Comparison of ENCODE assay signal across 8 cellular contexts in genomic region chr9:129550977-129551376, GRCh38.
DNase-seq lines count a peak whose midpoint lies in the region; ATAC-seq and TF ChIP-seq lines count a peak whose summit lies in the region.
"Not testable (repeated sequence)": the region's sequence is repeated elsewhere in the genome, so short reads cannot be mapped to it uniquely, and the experiment has no call there.

No MANE protein-coding gene starts in this region.

- H3K4me3 Mint-ChIP-seq in Calu3 (ENCODE audit: low read depth, unreplicated experiment) (peak overlapping the region; percentile 78), WTC11 (peak overlapping the region; percentile 78), glutamatergic neuron (ENCODE audit: unreplicated experiment) (peak overlapping the region; percentile 80), osteocyte (ENCODE audit: unreplicated experiment) (peak overlapping the region; percentile 65)
- peak overlapping the region; percentile 69 for H3K4me3 Mint-ChIP-seq in activated naive CD4-positive, alpha-beta T cell treated with anti-CD3 and anti-CD28 coated beads for 36 hours

- not testable (repeated sequence) for H3K27me3 Mint-ChIP-seq in Calu3 (ENCODE audit: unreplicated experiment); glutamatergic neuron (ENCODE audit: unreplicated experiment); osteocyte (ENCODE audit: unreplicated experiment)
- peaks cover 46% of the 10 kb centered on the region for H3K27me3 Mint-ChIP-seq in WTC11 (ENCODE audit: low read depth)
- H3K27me3 Mint-ChIP-seq in activated naive CD4-positive, alpha-beta T cell treated with anti-CD3 and anti-CD28 coated beads for 36 hours (ENCODE audit: low read depth), result peaks cover 25% of the 10 kb centered on the region

- not testable (repeated sequence) for H3K9me3 ChIP-seq in muscle layer of colon (ENCODE audit: low read length)

- H3K36me3 Mint-ChIP-seq in Calu3 (ENCODE audit: insufficient read depth, unreplicated experiment), result peaks cover 15% of the 10 kb centered on the region
- H3K36me3 Mint-ChIP-seq in WTC11; activated naive CD4-positive, alpha-beta T cell treated with anti-CD3 and anti-CD28 coated beads for 36 hours (ENCODE audit: low read depth); glutamatergic neuron (ENCODE audit: unreplicated experiment); osteocyte (ENCODE audit: unreplicated experiment): not testable (repeated sequence)

- peaks cover 12% of the 10 kb centered on the region for H3K4me1 ChIP-seq in muscle layer of colon (ENCODE audit: insufficient read depth, low read length)

- DNase-seq in Calu3; WTC11 (ENCODE audit: low spot score); activated naive CD4-positive, alpha-beta T cell treated with anti-CD3 and anti-CD28 coated beads for 36 hours; caudate nucleus (lab: John Stamatoyannopoulos, UW); glutamatergic neuron; osteocyte (ENCODE audit: extremely low spot score, unreplicated experiment): not testable (repeated sequence)
- peak; percentile 4 for DNase-seq in superior temporal gyrus (ENCODE audit: extremely low spot score)

- POLR2A ChIA-PET in WTC11 (lab: Charles Lee), result interaction anchor here (0.6 kb wide), 2 partner anchors 16 to 389 kb away, joined by 4 to 6 read pairs; no protein-coding TSS in a partner anchor

- not testable (repeated sequence) for H3K27ac Mint-ChIP-seq in Calu3 (ENCODE audit: unreplicated experiment); WTC11; activated naive CD4-positive, alpha-beta T cell treated with anti-CD3 and anti-CD28 coated beads for 36 hours; glutamatergic neuron (ENCODE audit: unreplicated experiment); osteocyte (ENCODE audit: unreplicated experiment)

- H3K27ac ChIP-seq in caudate nucleus (ENCODE audit: low read depth, low read length) (peak overlapping the region; percentile 96), muscle layer of colon (ENCODE audit: low read depth, low read length) (peak overlapping the region; percentile 90)

- H3K4me3 ChIP-seq in muscle layer of colon (ENCODE audit: low read depth in 1 of 2, low read length in 2 of 2), result not testable (repeated sequence)

- H3K4me1 Mint-ChIP-seq in Calu3 (ENCODE audit: low read depth, unreplicated experiment); activated naive CD4-positive, alpha-beta T cell treated with anti-CD3 and anti-CD28 coated beads for 36 hours (ENCODE audit: low read depth); glutamatergic neuron (ENCODE audit: low read depth, unreplicated experiment): not testable (repeated sequence)
- peaks cover 24% of the 10 kb centered on the region for H3K4me1 Mint-ChIP-seq in WTC11
- peaks cover 23% of the 10 kb centered on the region for H3K4me1 Mint-ChIP-seq in osteocyte (ENCODE audit: unreplicated experiment)

- not testable (repeated sequence) for H3K9ac ChIP-seq in muscle layer of colon (ENCODE audit: low read length)

- H3K27me3 ChIP-seq in muscle layer of colon (ENCODE audit: control insufficient read depth in 1 of 2, insufficient read depth in 2 of 2, low read length in 2 of 2), result not testable (repeated sequence)

- not testable (repeated sequence) for H3K9me3 Mint-ChIP-seq in Calu3 (ENCODE audit: low read depth, unreplicated experiment); WTC11; activated naive CD4-positive, alpha-beta T cell treated with anti-CD3 and anti-CD28 coated beads for 36 hours; glutamatergic neuron (ENCODE audit: unreplicated experiment); osteocyte (ENCODE audit: unreplicated experiment)

- BruUV-seq in Calu3 (replicated peaks; lab: Mats Ljungman, UMichigan), result not testable (repeated sequence)

- H3K36me3 ChIP-seq in muscle layer of colon (ENCODE audit: insufficient read depth, low read length), result not testable (repeated sequence)

- CTCF ChIA-PET in Calu3 (lab: Charles Lee); WTC11 (lab: Charles Lee); activated naive CD4-positive, alpha-beta T cell treated with anti-CD3 and anti-CD28 coated beads for 36 hours (lab: Charles Lee): not testable (repeated sequence)

- not testable (repeated sequence) for ATAC-seq in WTC11

- intact Hi-C loops in Calu3 (cut with micrococcal nuclease; ENCODE audit: unreplicated experiment); activated naive CD4-positive, alpha-beta T cell treated with anti-CD3 and anti-CD28 coated beads for 36 hours (cut with micrococcal nuclease): not testable (repeated sequence)

- TF ChIP-seq CTCF in Calu3 (IDR thresholded peaks at IDR 0.05; ENCODE audit: unreplicated experiment); WTC11 (IDR thresholded peaks at IDR 0.05); glutamatergic neuron (IDR thresholded peaks at IDR 0.05; ENCODE audit: partially characterized antibody, unreplicated experiment); osteocyte (IDR thresholded peaks at IDR 0.05): not testable (repeated sequence)
